ENCODE assay signal across 1 cellular context in the genomic region with DNA sequence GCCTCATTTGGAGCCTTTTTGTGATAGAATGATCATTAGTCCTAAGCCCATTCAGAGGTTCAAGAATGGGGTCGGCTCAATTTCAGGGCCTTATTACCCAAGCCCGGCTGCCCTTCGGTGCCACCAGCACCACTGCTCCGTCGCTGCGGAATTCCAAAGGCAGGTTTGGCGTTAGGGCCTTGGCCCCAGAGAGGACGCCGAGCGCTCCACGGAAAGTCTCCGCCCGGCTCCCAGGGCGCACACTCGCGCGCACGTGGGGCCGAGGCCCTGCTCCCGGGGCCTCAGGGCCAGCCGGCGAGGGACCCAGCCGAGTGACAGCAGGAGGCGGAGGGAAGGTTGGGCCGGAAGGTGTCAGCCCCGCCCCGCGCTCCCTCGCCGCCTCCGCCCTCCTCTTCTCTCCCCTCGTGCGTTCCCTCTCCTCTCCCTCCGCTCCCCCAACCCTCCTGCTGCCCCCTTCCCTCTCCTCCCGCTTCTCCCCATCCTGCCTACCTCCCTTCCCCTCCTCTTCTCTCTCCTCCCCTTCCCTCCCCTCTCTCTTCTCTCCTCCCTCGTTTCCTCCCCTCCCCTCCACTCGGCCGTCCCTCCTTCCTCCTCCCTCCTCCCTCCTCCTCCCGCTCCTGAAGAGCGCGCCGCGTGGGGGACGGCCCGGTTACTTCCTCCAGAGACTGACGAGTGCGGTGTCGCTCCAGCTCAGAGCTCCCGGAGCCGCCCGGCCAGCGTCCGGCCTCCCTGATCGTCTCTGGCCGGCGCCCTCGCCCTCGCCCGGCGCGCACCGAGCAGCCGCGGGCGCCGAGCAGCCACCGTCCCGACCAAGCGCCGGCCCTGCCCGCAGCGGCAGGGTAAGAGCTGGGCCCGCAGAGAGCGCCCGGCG.
TF ChIP-seq lines count a peak whose summit lies in the region.

A gene (plus strand): TSS at position 648 of the 871 bp plus-strand sequence. CDS start 4,106 bp downstream, outside the sequence.

TF ChIP-seq in HepG2, 621 proteins besides CTCF, POLR2A, EP300 and RAD21 (continued from another document and continues in another):
- TF ChIP-seq ZNF530 (CRISPR knock-in tag; IDR thresholded peaks at IDR 0.05; ENCODE audit: low read depth) (0 out of 2 replicates have a peak, but pooled peaks have one; percentile 29), CHD2 (IDR thresholded peaks at IDR 0.05; ENCODE audit: low read depth, low read length) (no peak), ZNF724P (CRISPR knock-in tag; IDR thresholded peaks at IDR 0.05; ENCODE audit: borderline replicate concordance) (peak; percentile 92; the same call in 1 of the 2 replicates), ZNF768 (CRISPR knock-in tag; IDR thresholded peaks at IDR 0.05) (no peak), ZNF337 (CRISPR knock-in tag; IDR thresholded peaks at IDR 0.05; ENCODE audit: borderline replicate concordance, low read depth) (peak; percentile 35; the same call in 1 of the 2 replicates), CEBPB (IDR thresholded peaks at IDR 0.05; ENCODE audit: borderline replicate concordance, low read depth, low read length) (no peak), MEIS1 (CRISPR knock-in tag; IDR thresholded peaks at IDR 0.05; ENCODE audit: borderline replicate concordance) (peak; percentile 97), FOXA3 (CRISPR knock-in tag; IDR thresholded peaks at IDR 0.05) (peak; percentile 68; the same call in 1 of the 2 replicates), ZNF10 (CRISPR knock-in tag; IDR thresholded peaks at IDR 0.05; ENCODE audit: borderline replicate concordance, low read depth) (no peak), SMAD1 (CRISPR knock-in tag; IDR thresholded peaks at IDR 0.05; ENCODE audit: borderline replicate concordance, low read depth) (peak; percentile 69; the same call in 1 of the 2 replicates), CBX2 (IDR thresholded peaks at IDR 0.05; ENCODE audit: low read depth, low read length) (no peak), CBX2 (CRISPR knock-in tag; IDR thresholded peaks at IDR 0.05; ENCODE audit: low read depth) (0 out of 2 replicates have a peak, but pooled peaks have one; percentile 67), ZNF441 (CRISPR knock-in tag; IDR thresholded peaks at IDR 0.05; ENCODE audit: borderline replicate concordance) (peak; percentile 79), NCOR1 (IDR thresholded peaks at IDR 0.05; ENCODE audit: borderline replicate concordance, low read length) (no peak), ZNF782 (CRISPR knock-in tag; IDR thresholded peaks at IDR 0.05; ENCODE audit: borderline replicate concordance) (peak; percentile 83), ZNF577 (CRISPR knock-in tag; IDR thresholded peaks at IDR 0.05; ENCODE audit: borderline replicate concordance, low read depth) (no peak), CBX5 (CRISPR knock-in tag; IDR thresholded peaks at IDR 0.05; ENCODE audit: borderline replicate concordance) (no peak), FOXO1 (CRISPR knock-in tag; IDR thresholded peaks at IDR 0.05) (peak; percentile 62; the same call in 1 of the 2 replicates), PCBP1 (IDR thresholded peaks at IDR 0.05; ENCODE audit: borderline replicate concordance, low read depth, low read length) (peak; percentile 85; the same call in 1 of the 2 replicates), MBD4 (IDR thresholded peaks at IDR 0.05; ENCODE audit: borderline replicate concordance, low read length) (no peak), REL (CRISPR knock-in tag; conservative IDR thresholded peaks at IDR 0.05) (peak; percentile 86), PITX1 (CRISPR knock-in tag; IDR thresholded peaks at IDR 0.05) (peak; percentile 90), PLRG1 (conservative IDR thresholded peaks at IDR 0.05) (no peak), FOXA1 (IDR thresholded peaks at IDR 0.05) (no peak), FOXA1 (CRISPR knock-in tag; IDR thresholded peaks at IDR 0.05) (0 out of 2 replicates have a peak, but pooled peaks have one; percentile 11), ZNF567 (CRISPR knock-in tag; IDR thresholded peaks at IDR 0.05; ENCODE audit: borderline replicate concordance) (0 out of 2 replicates have a peak, but pooled peaks have one; percentile 17), ZIK1 (CRISPR knock-in tag; IDR thresholded peaks at IDR 0.05; ENCODE audit: borderline replicate concordance, low read depth) (peak; percentile 67; the same call in 1 of the 2 replicates), U2AF1 (optimal IDR thresholded peaks at IDR 0.05; ENCODE audit: low read depth, low read length) (no peak), SYNCRIP (IDR thresholded peaks at IDR 0.05; ENCODE audit: insufficient read depth, low read depth, low read length) (no peak), SMAD3 (CRISPR knock-in tag; IDR thresholded peaks at IDR 0.05) (0 out of 2 replicates have a peak, but pooled peaks have one; percentile 56), ZNF263 (CRISPR knock-in tag; IDR thresholded peaks at IDR 0.05) (peak; percentile 96), ZNF709 (CRISPR knock-in tag; IDR thresholded peaks at IDR 0.05) (peak; percentile 78; the same call in 1 of the 2 replicates), HHEX (CRISPR knock-in tag; IDR thresholded peaks at IDR 0.05) (no peak), TEAD2 (CRISPR knock-in tag; IDR thresholded peaks at IDR 0.05) (0 out of 2 replicates have a peak, but pooled peaks have one; percentile 63), ZNF282 (IDR thresholded peaks at IDR 0.05; ENCODE audit: partially characterized antibody) (no peak), ATAD3A (CRISPR knock-in tag; IDR thresholded peaks at IDR 0.05) (0 out of 2 replicates have a peak, but pooled peaks have one; percentile 45)
- TF ChIP-seq, protein P1, sequence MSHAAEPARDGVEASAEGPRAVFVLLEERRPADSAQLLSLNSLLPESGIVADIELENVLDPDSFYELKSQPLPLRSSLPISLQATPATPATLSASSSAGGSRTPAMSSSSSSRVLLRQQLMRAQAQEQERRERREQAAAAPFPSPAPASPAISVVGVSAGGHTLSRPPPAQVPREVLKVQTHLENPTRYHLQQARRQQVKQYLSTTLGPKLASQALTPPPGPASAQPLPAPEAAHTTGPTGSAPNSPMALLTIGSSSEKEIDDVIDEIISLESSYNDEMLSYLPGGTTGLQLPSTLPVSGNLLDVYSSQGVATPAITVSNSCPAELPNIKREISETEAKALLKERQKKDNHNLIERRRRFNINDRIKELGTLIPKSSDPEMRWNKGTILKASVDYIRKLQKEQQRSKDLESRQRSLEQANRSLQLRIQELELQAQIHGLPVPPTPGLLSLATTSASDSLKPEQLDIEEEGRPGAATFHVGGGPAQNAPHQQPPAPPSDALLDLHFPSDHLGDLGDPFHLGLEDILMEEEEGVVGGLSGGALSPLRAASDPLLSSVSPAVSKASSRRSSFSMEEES (CRISPR knock-in tag; IDR thresholded peaks at IDR 0.05): peak; percentile 62
- TF ChIP-seq, protein P2, sequence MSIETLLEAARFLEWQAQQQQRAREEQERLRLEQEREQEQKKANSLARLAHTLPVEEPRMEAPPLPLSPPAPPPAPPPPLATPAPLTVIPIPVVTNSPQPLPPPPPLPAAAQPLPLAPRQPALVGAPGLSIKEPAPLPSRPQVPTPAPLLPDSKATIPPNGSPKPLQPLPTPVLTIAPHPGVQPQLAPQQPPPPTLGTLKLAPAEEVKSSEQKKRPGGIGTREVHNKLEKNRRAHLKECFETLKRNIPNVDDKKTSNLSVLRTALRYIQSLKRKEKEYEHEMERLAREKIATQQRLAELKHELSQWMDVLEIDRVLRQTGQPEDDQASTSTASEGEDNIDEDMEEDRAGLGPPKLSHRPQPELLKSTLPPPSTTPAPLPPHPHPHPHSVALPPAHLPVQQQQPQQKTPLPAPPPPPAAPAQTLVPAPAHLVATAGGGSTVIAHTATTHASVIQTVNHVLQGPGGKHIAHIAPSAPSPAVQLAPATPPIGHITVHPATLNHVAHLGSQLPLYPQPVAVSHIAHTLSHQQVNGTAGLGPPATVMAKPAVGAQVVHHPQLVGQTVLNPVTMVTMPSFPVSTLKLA (IDR thresholded peaks at IDR 0.05): peak; percentile 63
- TF ChIP-seq, protein P3, sequence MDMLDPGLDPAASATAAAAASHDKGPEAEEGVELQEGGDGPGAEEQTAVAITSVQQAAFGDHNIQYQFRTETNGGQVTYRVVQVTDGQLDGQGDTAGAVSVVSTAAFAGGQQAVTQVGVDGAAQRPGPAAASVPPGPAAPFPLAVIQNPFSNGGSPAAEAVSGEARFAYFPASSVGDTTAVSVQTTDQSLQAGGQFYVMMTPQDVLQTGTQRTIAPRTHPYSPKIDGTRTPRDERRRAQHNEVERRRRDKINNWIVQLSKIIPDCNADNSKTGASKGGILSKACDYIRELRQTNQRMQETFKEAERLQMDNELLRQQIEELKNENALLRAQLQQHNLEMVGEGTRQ (IDR thresholded peaks at IDR 0.05; ENCODE audit: low read depth, low read length): no peak
- TF ChIP-seq, protein P3 (CRISPR knock-in tag; IDR thresholded peaks at IDR 0.05; ENCODE audit: borderline replicate concordance): peak; percentile 59; the same call in 1 of the 2 replicates
- TF ChIP-seq, protein P4, sequence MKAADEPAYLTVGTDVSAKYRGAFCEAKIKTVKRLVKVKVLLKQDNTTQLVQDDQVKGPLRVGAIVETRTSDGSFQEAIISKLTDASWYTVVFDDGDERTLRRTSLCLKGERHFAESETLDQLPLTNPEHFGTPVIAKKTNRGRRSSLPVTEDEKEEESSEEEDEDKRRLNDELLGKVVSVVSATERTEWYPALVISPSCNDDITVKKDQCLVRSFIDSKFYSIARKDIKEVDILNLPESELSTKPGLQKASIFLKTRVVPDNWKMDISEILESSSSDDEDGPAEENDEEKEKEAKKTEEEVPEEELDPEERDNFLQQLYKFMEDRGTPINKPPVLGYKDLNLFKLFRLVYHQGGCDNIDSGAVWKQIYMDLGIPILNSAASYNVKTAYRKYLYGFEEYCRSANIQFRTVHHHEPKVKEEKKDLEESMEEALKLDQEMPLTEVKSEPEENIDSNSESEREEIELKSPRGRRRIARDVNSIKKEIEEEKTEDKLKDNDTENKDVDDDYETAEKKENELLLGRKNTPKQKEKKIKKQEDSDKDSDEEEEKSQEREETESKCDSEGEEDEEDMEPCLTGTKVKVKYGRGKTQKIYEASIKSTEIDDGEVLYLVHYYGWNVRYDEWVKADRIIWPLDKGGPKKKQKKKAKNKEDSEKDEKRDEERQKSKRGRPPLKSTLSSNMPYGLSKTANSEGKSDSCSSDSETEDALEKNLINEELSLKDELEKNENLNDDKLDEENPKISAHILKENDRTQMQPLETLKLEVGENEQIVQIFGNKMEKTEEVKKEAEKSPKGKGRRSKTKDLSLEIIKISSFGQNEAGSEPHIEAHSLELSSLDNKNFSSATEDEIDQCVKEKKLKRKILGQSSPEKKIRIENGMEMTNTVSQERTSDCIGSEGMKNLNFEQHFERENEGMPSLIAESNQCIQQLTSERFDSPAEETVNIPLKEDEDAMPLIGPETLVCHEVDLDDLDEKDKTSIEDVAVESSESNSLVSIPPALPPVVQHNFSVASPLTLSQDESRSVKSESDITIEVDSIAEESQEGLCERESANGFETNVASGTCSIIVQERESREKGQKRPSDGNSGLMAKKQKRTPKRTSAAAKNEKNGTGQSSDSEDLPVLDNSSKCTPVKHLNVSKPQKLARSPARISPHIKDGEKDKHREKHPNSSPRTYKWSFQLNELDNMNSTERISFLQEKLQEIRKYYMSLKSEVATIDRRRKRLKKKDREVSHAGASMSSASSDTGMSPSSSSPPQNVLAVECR (CRISPR knock-in tag; IDR thresholded peaks at IDR 0.05; ENCODE audit: borderline replicate concordance): peak; percentile 91
- TF ChIP-seq, protein P5, sequence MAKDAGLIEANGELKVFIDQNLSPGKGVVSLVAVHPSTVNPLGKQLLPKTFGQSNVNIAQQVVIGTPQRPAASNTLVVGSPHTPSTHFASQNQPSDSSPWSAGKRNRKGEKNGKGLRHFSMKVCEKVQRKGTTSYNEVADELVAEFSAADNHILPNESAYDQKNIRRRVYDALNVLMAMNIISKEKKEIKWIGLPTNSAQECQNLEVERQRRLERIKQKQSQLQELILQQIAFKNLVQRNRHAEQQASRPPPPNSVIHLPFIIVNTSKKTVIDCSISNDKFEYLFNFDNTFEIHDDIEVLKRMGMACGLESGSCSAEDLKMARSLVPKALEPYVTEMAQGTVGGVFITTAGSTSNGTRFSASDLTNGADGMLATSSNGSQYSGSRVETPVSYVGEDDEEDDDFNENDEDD (CRISPR knock-in tag; IDR thresholded peaks at IDR 0.05; ENCODE audit: borderline replicate concordance): peak; percentile 85; the same call in 1 of the 2 replicates
- TF ChIP-seq, protein P6, sequence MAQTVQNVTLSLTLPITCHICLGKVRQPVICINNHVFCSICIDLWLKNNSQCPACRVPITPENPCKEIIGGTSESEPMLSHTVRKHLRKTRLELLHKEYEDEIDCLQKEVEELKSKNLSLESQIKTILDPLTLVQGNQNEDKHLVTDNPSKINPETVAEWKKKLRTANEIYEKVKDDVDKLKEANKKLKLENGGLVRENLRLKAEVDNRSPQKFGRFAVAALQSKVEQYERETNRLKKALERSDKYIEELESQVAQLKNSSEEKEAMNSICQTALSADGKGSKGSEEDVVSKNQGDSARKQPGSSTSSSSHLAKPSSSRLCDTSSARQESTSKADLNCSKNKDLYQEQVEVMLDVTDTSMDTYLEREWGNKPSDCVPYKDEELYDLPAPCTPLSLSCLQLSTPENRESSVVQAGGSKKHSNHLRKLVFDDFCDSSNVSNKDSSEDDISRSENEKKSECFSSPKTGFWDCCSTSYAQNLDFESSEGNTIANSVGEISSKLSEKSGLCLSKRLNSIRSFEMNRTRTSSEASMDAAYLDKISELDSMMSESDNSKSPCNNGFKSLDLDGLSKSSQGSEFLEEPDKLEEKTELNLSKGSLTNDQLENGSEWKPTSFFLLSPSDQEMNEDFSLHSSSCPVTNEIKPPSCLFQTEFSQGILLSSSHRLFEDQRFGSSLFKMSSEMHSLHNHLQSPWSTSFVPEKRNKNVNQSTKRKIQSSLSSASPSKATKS (CRISPR knock-in tag; IDR thresholded peaks at IDR 0.05): no peak
- TF ChIP-seq, protein P7, sequence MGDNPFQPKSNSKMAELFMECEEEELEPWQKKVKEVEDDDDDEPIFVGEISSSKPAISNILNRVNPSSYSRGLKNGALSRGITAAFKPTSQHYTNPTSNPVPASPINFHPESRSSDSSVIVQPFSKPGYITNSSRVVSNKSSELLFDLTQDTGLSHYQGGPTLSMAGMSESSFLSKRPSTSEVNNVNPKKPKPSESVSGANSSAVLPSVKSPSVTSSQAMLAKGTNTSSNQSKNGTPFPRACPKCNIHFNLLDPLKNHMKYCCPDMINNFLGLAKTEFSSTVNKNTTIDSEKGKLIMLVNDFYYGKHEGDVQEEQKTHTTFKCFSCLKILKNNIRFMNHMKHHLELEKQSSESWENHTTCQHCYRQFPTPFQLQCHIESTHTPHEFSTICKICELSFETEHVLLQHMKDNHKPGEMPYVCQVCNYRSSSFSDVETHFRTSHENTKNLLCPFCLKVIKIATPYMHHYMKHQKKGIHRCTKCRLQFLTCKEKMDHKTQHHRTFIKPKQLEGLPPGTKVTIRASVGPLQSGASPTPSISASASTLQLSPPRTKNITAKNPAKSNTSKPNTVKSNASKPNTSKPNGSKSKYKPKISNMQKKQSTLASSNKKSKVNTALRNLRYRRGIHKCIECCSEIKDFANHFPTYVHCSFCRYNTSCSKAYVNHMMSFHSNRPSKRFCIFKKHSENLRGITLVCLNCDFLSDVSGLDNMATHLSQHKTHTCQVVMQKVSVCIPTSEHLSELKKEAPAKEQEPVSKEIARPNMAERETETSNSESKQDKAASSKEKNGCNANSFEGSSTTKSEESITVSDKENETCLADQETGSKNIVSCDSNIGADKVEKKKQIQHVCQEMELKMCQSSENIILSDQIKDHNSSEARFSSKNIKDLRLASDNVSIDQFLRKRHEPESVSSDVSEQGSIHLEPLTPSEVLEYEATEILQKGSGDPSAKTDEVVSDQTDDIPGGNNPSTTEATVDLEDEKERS (CRISPR knock-in tag; IDR thresholded peaks at IDR 0.05): peak; percentile 81; the same call in 1 of the 2 replicates
